ENCODE assay signal across 1 cellular context in the genomic region with DNA sequence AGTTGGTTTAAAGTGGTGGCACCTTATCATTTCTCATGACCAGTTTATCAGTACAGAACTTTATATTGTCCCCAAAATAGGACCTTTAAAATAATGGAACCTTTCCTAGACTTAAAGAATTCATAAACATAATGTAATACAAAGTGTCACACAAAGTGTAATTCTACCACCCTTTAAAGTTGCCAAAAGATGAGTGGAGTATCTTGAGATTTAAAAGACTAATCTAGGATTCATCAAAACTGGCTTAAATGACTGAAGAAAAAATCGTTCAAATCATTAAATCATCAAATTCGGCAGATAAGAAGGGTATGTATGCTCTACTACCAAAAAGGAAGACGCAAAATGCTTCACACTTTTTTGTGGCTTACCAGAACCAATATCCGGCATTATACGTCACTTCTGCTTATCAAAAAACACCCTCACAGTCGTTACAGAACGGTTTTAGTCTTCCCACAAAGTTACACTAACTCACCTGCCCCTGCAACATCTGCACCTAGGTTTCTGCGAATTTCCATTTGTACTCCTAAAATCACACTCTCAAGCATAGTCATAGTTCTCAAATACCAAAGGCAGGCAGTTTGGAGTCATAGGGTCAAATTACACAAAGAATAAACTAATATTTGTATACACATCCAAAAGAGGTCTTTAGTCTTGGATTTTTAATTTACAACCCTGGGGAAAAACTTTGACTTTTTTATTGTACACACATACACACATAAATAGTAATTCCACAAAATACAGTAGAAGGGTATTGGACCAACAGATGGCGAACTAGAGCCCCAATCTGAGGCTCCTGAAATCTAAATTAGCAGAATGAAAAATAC.
TF ChIP-seq lines count a peak whose summit lies in the region.

No MANE protein-coding gene starts in this region.

TF ChIP-seq in GM12878, 131 proteins besides CTCF, POLR2A, EP300 and RAD21 (continued from another document and continues in another):
- TF ChIP-seq, protein P1, sequence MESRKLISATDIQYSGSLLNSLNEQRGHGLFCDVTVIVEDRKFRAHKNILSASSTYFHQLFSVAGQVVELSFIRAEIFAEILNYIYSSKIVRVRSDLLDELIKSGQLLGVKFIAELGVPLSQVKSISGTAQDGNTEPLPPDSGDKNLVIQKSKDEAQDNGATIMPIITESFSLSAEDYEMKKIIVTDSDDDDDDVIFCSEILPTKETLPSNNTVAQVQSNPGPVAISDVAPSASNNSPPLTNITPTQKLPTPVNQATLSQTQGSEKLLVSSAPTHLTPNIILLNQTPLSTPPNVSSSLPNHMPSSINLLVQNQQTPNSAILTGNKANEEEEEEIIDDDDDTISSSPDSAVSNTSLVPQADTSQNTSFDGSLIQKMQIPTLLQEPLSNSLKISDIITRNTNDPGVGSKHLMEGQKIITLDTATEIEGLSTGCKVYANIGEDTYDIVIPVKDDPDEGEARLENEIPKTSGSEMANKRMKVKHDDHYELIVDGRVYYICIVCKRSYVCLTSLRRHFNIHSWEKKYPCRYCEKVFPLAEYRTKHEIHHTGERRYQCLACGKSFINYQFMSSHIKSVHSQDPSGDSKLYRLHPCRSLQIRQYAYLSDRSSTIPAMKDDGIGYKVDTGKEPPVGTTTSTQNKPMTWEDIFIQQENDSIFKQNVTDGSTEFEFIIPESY (IDR thresholded peaks at IDR 0.05), result peak; percentile 52; the same call in 1 of the 2 replicates
- no peak for TF ChIP-seq CBX3 (IDR thresholded peaks at IDR 0.05; ENCODE audit: borderline replicate concordance, low read depth)
- TF ChIP-seq POLR2AphosphoS2 (IDR thresholded peaks at IDR 0.05; ENCODE audit: low read depth, low read length), result no peak
- peak; percentile 92; the same call in 2 of the 3 replicates for TF ChIP-seq POU2F2 (IDR thresholded peaks at IDR 0.05; ENCODE audit: borderline replicate concordance, low read depth, low read length)
- TF ChIP-seq NFIC (IDR thresholded peaks at IDR 0.05; ENCODE audit: low read depth, low read length), result no peak
- peak; percentile 93; the same call in 1 of the 2 replicates for TF ChIP-seq NBN (IDR thresholded peaks at IDR 0.05)
- TF ChIP-seq, protein P2, sequence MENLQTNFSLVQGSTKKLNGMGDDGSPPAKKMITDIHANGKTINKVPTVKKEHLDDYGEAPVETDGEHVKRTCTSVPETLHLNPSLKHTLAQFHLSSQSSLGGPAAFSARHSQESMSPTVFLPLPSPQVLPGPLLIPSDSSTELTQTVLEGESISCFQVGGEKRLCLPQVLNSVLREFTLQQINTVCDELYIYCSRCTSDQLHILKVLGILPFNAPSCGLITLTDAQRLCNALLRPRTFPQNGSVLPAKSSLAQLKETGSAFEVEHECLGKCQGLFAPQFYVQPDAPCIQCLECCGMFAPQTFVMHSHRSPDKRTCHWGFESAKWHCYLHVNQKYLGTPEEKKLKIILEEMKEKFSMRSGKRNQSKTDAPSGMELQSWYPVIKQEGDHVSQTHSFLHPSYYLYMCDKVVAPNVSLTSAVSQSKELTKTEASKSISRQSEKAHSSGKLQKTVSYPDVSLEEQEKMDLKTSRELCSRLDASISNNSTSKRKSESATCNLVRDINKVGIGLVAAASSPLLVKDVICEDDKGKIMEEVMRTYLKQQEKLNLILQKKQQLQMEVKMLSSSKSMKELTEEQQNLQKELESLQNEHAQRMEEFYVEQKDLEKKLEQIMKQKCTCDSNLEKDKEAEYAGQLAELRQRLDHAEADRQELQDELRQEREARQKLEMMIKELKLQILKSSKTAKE (IDR thresholded peaks at IDR 0.05; ENCODE audit: low read depth, poor library complexity, severe bottlenecking), result peak; percentile 75
- TF ChIP-seq ZNF207 (IDR thresholded peaks at IDR 0.05; ENCODE audit: borderline replicate concordance), result 0 out of 2 replicates have a peak, but pooled peaks have one; percentile 2
- no peak for TF ChIP-seq IKZF2 (IDR thresholded peaks at IDR 0.05)
- TF ChIP-seq MTA3 (IDR thresholded peaks at IDR 0.05; ENCODE audit: borderline replicate concordance, low read length), result no peak
- TF ChIP-seq, protein P3, sequence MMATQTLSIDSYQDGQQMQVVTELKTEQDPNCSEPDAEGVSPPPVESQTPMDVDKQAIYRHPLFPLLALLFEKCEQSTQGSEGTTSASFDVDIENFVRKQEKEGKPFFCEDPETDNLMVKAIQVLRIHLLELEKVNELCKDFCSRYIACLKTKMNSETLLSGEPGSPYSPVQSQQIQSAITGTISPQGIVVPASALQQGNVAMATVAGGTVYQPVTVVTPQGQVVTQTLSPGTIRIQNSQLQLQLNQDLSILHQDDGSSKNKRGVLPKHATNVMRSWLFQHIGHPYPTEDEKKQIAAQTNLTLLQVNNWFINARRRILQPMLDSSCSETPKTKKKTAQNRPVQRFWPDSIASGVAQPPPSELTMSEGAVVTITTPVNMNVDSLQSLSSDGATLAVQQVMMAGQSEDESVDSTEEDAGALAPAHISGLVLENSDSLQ (IDR thresholded peaks at IDR 0.05), result peak; percentile 83
- TF ChIP-seq CREM (IDR thresholded peaks at IDR 0.05; ENCODE audit: low read depth), result peak; percentile 94
- TF ChIP-seq RELA (IDR thresholded peaks at IDR 0.05; ENCODE audit: borderline replicate concordance, partially characterized antibody), result peak; percentile 60
- TF ChIP-seq BCL11A (IDR thresholded peaks at IDR 0.05; ENCODE audit: low read depth, low read length), result peak; percentile 70
- TF ChIP-seq JUND (IDR thresholded peaks at IDR 0.05; ENCODE audit: low read depth, low read length), result no peak
- peak in 1 of 2 experiments; percentile 31; a peak in 1 of 4 replicates for TF ChIP-seq ETV6 (conservative IDR thresholded peaks at IDR 0.05 in 1 of 2, IDR thresholded peaks at IDR 0.05 in 1 of 2; ENCODE audit: borderline replicate concordance in 1 of 2, low read depth in 1 of 2)
- no peak; the same call in 1 of the 2 replicates for TF ChIP-seq ZNF384 (IDR thresholded peaks at IDR 0.05; ENCODE audit: borderline replicate concordance, low read depth, low read length)
- TF ChIP-seq IRF4 (IDR thresholded peaks at IDR 0.05; ENCODE audit: low read depth, low read length), result peak; percentile 72; the same call in 1 of the 2 replicates
- no peak for TF ChIP-seq BRCA1 (IDR thresholded peaks at IDR 0.05; ENCODE audit: low read depth, low read length)
- TF ChIP-seq YY1 (IDR thresholded peaks at IDR 0.05; ENCODE audit: low read depth, low read length), result 0 out of 2 replicates have a peak, but pooled peaks have one; percentile 44
- no peak for TF ChIP-seq NR2C2 (IDR thresholded peaks at IDR 0.05; ENCODE audit: borderline replicate concordance, control insufficient read depth, insufficient read length, low read depth)
- TF ChIP-seq RAD51 (IDR thresholded peaks at IDR 0.05), result peak; percentile 30; the same call in 1 of the 2 replicates
- peak; percentile 55 for TF ChIP-seq TBL1XR1 (IDR thresholded peaks at IDR 0.05; ENCODE audit: low read depth, low read length)
- 0 out of 2 replicates have a peak, but pooled peaks have one; percentile 13 for TF ChIP-seq YBX1 (IDR thresholded peaks at IDR 0.05)
- TF ChIP-seq SPI1 (IDR thresholded peaks at IDR 0.05; ENCODE audit: borderline replicate concordance, insufficient read depth, low read depth, low read length), result peak; percentile 85
- no peak for TF ChIP-seq SREBF1 (IDR thresholded peaks at IDR 0.05; ENCODE audit: low read length)
- TF ChIP-seq GABPA (IDR thresholded peaks at IDR 0.05; ENCODE audit: low read depth), result no peak
- 0 out of 2 replicates have a peak, but pooled peaks have one; percentile 61 for TF ChIP-seq RCOR1 (conservative IDR thresholded peaks at IDR 0.05; ENCODE audit: low read depth, low read length)
- TF ChIP-seq SMARCA5 (IDR thresholded peaks at IDR 0.05), result no peak
- no peak for TF ChIP-seq FOXK2 (IDR thresholded peaks at IDR 0.05)
- peak; percentile 84; the same call in 1 of the 2 replicates for TF ChIP-seq ASH2L (IDR thresholded peaks at IDR 0.05; ENCODE audit: borderline replicate concordance, low read depth)
- TF ChIP-seq, protein P4, sequence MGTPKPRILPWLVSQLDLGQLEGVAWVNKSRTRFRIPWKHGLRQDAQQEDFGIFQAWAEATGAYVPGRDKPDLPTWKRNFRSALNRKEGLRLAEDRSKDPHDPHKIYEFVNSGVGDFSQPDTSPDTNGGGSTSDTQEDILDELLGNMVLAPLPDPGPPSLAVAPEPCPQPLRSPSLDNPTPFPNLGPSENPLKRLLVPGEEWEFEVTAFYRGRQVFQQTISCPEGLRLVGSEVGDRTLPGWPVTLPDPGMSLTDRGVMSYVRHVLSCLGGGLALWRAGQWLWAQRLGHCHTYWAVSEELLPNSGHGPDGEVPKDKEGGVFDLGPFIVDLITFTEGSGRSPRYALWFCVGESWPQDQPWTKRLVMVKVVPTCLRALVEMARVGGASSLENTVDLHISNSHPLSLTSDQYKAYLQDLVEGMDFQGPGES (IDR thresholded peaks at IDR 0.05), result no peak
- peak; percentile 44 for TF ChIP-seq JUNB (IDR thresholded peaks at IDR 0.05)
- no peak for TF ChIP-seq KDM1A (IDR thresholded peaks at IDR 0.05; ENCODE audit: borderline replicate concordance)
- TF ChIP-seq HDAC6 (IDR thresholded peaks at IDR 0.05; ENCODE audit: unreplicated experiment), result peak; percentile 2
- TF ChIP-seq RUNX3 (IDR thresholded peaks at IDR 0.05; ENCODE audit: low read length), result no peak
- peak; percentile 79; the same call in 1 of the 2 replicates for TF ChIP-seq PAX5 (IDR thresholded peaks at IDR 0.05; ENCODE audit: borderline replicate concordance, low read depth, low read length)
- no peak for TF ChIP-seq MEF2B (IDR thresholded peaks at IDR 0.05; ENCODE audit: partially characterized antibody, poor library complexity, severe bottlenecking)
- no peak for TF ChIP-seq ZNF217 (IDR thresholded peaks at IDR 0.05)
- TF ChIP-seq TAF1 (IDR thresholded peaks at IDR 0.05; ENCODE audit: borderline replicate concordance, low read depth, low read length), result peak; percentile 67; the same call in 1 of the 2 replicates
- peak; percentile 93 for TF ChIP-seq POLR2AphosphoS5 (IDR thresholded peaks at IDR 0.05; ENCODE audit: low read length)
- peak; percentile 62; the same call in 1 of the 2 replicates for TF ChIP-seq EED (IDR thresholded peaks at IDR 0.05; ENCODE audit: low read depth)
- TF ChIP-seq STAT1 (conservative IDR thresholded peaks at IDR 0.05), result no peak; the same call in 1 of the 2 replicates
- peak; percentile 79; the same call in 1 of the 2 replicates for TF ChIP-seq CBFB (IDR thresholded peaks at IDR 0.05; ENCODE audit: low read depth)
- TF ChIP-seq, protein P5, sequence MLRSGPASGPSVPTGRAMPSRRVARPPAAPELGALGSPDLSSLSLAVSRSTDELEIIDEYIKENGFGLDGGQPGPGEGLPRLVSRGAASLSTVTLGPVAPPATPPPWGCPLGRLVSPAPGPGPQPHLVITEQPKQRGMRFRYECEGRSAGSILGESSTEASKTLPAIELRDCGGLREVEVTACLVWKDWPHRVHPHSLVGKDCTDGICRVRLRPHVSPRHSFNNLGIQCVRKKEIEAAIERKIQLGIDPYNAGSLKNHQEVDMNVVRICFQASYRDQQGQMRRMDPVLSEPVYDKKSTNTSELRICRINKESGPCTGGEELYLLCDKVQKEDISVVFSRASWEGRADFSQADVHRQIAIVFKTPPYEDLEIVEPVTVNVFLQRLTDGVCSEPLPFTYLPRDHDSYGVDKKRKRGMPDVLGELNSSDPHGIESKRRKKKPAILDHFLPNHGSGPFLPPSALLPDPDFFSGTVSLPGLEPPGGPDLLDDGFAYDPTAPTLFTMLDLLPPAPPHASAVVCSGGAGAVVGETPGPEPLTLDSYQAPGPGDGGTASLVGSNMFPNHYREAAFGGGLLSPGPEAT (IDR thresholded peaks at IDR 0.05; ENCODE audit: low read depth), result peak; percentile 72
- TF ChIP-seq, protein P6, sequence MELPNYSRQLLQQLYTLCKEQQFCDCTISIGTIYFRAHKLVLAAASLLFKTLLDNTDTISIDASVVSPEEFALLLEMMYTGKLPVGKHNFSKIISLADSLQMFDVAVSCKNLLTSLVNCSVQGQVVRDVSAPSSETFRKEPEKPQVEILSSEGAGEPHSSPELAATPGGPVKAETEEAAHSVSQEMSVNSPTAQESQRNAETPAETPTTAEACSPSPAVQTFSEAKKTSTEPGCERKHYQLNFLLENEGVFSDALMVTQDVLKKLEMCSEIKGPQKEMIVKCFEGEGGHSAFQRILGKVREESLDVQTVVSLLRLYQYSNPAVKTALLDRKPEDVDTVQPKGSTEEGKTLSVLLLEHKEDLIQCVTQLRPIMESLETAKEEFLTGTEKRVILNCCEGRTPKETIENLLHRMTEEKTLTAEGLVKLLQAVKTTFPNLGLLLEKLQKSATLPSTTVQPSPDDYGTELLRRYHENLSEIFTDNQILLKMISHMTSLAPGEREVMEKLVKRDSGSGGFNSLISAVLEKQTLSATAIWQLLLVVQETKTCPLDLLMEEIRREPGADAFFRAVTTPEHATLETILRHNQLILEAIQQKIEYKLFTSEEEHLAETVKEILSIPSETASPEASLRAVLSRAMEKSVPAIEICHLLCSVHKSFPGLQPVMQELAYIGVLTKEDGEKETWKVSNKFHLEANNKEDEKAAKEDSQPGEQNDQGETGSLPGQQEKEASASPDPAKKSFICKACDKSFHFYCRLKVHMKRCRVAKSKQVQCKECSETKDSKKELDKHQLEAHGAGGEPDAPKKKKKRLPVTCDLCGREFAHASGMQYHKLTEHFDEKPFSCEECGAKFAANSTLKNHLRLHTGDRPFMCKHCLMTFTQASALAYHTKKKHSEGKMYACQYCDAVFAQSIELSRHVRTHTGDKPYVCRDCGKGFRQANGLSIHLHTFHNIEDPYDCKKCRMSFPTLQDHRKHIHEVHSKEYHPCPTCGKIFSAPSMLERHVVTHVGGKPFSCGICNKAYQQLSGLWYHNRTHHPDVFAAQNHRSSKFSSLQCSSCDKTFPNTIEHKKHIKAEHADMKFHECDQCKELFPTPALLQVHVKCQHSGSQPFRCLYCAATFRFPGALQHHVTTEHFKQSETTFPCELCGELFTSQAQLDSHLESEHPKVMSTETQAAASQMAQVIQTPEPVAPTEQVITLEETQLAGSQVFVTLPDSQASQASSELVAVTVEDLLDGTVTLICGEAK (IDR thresholded peaks at IDR 0.05; ENCODE audit: borderline replicate concordance), result no peak
- TF ChIP-seq TCF12 (IDR thresholded peaks at IDR 0.05; ENCODE audit: low read depth, low read length), result peak; percentile 82
- TF ChIP-seq SIN3A (IDR thresholded peaks at IDR 0.05; ENCODE audit: low read depth, low read length), result no peak
